Comparison of ENCODE assay signal across 36 cellular contexts in the genomic region with DNA sequence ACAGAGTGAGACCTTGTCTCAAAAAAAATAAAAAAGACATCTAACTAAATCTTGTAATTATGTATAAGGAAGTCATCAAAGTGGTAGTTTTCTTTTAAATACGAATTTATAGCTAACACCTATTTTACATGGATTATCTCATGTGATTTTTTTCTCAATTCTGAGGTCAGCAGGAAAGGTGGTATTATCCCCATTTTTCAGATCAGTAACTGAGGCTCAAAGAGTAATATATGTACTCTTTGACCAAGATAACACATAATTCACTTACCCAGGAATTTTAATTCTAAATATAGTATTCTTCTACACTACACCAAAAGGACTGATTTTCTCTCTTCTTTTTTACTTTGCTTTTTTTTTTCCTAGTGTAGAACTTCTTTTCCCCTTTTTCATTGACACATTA. TPM values are rescaled to one million over a fixed set of nuclear protein-coding genes. Genes with fewer than 3 reads are reported as not detected.
"Had no signal": no experiment of that assay in that cellular context is flagged by ENCODE, and none has a peak within 500 bp of the region (broad histone marks: within the 10 kb centered on the region; RNA-seq: fewer than 3 reads in every experiment).

No MANE protein-coding gene starts in this region.

- H3K9me3 Mint-ChIP-seq: type B pancreatic cell had no signal

- H3K4me3 ChIP-seq: neural progenitor cell, ovary, psoas muscle, skin epidermis, smooth muscle cell, spleen, stomach, thoracic aorta, thyroid gland, transverse colon, upper lobe of right lung, vagina had no signal

- H3K27me3 ChIP-seq: neural progenitor cell, ovary, spleen, stomach, thyroid gland, transverse colon, upper lobe of right lung, vagina had no signal

- H2AFZ ChIP-seq: neural progenitor cell, parathyroid adenoma had no signal

- H3K4me3 Mint-ChIP-seq: naive thymus-derived CD4-positive, alpha-beta T cell; natural killer cell; nephron; neural progenitor cell; stimulated activated naive B cell treated with anti-CD40 and anti-IgM and Interleukin-4, amounts not matched to agents 10 μg/mL and 1 μg/mL and 100 μg/mL, for 72 hours; stimulated activated naive CD8-positive, alpha-beta T cell treated with anti-CD3 and anti-CD28 coated beads, Interleukin-15, Interleukin-2, amounts not matched to agents 100 ng/mL and 50 ng/mL, for 24 hours; type B pancreatic cell had no signal

- H3K79me2 ChIP-seq: parathyroid adenoma had no signal

- ATAC-seq: naive thymus-derived CD4-positive, alpha-beta T cell; natural killer cell; psoas muscle; right cardiac atrium; sciatic nerve; stimulated activated naive B cell treated with anti-CD40 and anti-IgM and Interleukin-4, amounts not matched to agents 10 μg/mL and 1 μg/mL and 100 μg/mL, for 72 hours; upper lobe of right lung had no signal

- H3K4me1 ChIP-seq: neural progenitor cell, parathyroid adenoma, psoas muscle, upper lobe of right lung, vagina had no signal

- H3K4me1 Mint-ChIP-seq: nephron, neural progenitor cell had no signal

- DNase-seq: naive thymus-derived CD4-positive, alpha-beta T cell; natural killer cell; occipital lobe; ovary; posterior cingulate gyrus; psoas muscle; right cardiac atrium; spleen; stimulated activated CD4-positive, alpha-beta T cell treated with anti-CD3 and anti-CD28 coated beads, Interleukin-12 subunit alpha, Interleukin-12 subunit beta, amount 100 ng/mL, for 4 hours; stimulated activated CD4-positive, alpha-beta T cell treated with anti-CD3 and anti-CD28 coated beads, Interleukin-1b, Interleukin-23, amount 100 ng/mL, for 48 hours; stimulated activated CD4-positive, alpha-beta T cell treated with anti-CD3 and anti-CD28 coated beads, Interleukin-4, amount 100 ng/mL, for 1 hour; stimulated activated CD4-positive, alpha-beta T cell treated with anti-CD3 and anti-CD28 coated beads, Interleukin-4, amount 100 ng/mL, for 4 hours; stimulated activated CD8-positive, alpha-beta memory T cell treated with anti-CD3 and anti-CD28 coated beads, Interleukin-4, amount 100 ng/mL, for 48 hours; stimulated activated naive B cell treated with anti-CD40 and anti-IgM and Interleukin-4, amounts not matched to agents 10 μg/mL and 1 μg/mL and 100 μg/mL, for 72 hours; stimulated activated naive CD4-positive, alpha-beta T cell treated with Interleukin-2 at 50 U/mL for 16 hours; stomach; thyroid gland; transverse colon; upper lobe of right lung had no signal

- H3K36me3 ChIP-seq: ovary, thoracic aorta, thyroid gland, transverse colon, upper lobe of right lung had no signal

- H3K9me3 ChIP-seq: ovary, psoas muscle, thyroid gland, upper lobe of right lung had no signal

- H3K4me2 ChIP-seq: neural progenitor cell, smooth muscle cell had no signal

- H3K9ac ChIP-seq: neural progenitor cell, parathyroid adenoma had no signal

- H3K27ac ChIP-seq: neural progenitor cell, ovary, parathyroid adenoma, psoas muscle, skin epidermis, spleen, thoracic aorta, thyroid gland, transverse colon, upper lobe of right lung, vagina had no signal

- H3K27ac Mint-ChIP-seq: nephron; neural progenitor cell; progenitor cell of endocrine pancreas; stimulated activated naive B cell treated with anti-CD40 and anti-IgM and Interleukin-4, amounts not matched to agents 10 μg/mL and 1 μg/mL and 100 μg/mL, for 72 hours; stimulated activated naive CD8-positive, alpha-beta T cell treated with anti-CD3 and anti-CD28 coated beads, Interleukin-15, Interleukin-2, amounts not matched to agents 100 ng/mL and 50 ng/mL, for 24 hours; type B pancreatic cell had no signal

- H3K27me3 Mint-ChIP-seq: naive thymus-derived CD4-positive, alpha-beta T cell; progenitor cell of endocrine pancreas; stimulated activated naive B cell treated with anti-CD40 and anti-IgM and Interleukin-4, amounts not matched to agents 10 μg/mL and 1 μg/mL and 100 μg/mL, for 72 hours; stimulated activated naive CD8-positive, alpha-beta T cell treated with anti-CD3 and anti-CD28 coated beads, Interleukin-15, Interleukin-2, amounts not matched to agents 100 ng/mL and 50 ng/mL, for 24 hours; type B pancreatic cell had no signal

RNA-seq across cellular contexts. Expression of gene DIO1, which starts 42.4 kb away (rescaled TPM):
- total RNA-seq: naive thymus-derived CD4-positive, alpha-beta T cell; natural killer cell; occipital lobe; osteoblast; psoas muscle; renal cortical epithelial cell; right cardiac atrium; sciatic nerve; smooth muscle cell; stomach; subcutaneous adipose tissue; temporal lobe; thoracic aorta; transverse colon; upper lobe of right lung; urinary bladder; vagina had no signal
- polyA plus RNA-seq: naive thymus-derived CD4-positive, alpha-beta T cell; neural cell; ovary; psoas muscle; right cardiac atrium; stomach had no signal
